Comparison of ENCODE assay signal across 35 cellular contexts in genomic region chr1:5632814-5633213, GRCh38.
"Had no signal": no experiment of that assay in that cellular context is flagged by ENCODE, and none has a peak within 500 bp of the region (broad histone marks: within the 10 kb centered on the region; RNA-seq: fewer than 3 reads in every experiment).

No MANE protein-coding gene starts in this region.

- H3K4me3 Mint-ChIP-seq: activated B cell treated with CpG ODN at 0.5 μM for 24 hours; activated CD4-positive, alpha-beta memory T cell treated with anti-CD3 and anti-CD28 coated beads, Interleukin-2, amount 10 ng/mL, durations not matched to agents 7 days and 5 days; activated CD4-positive, alpha-beta T cell treated with anti-CD3 and anti-CD28 coated beads for 36 hours; activated CD4-positive, alpha-beta T cell treated with anti-CD3 and anti-CD28 coated beads, Interleukin-2, amount 10 ng/mL, durations not matched to agents 7 days and 5 days; activated CD8-positive, alpha-beta memory T cell treated with anti-CD3 and anti-CD28 coated beads, Interleukin-2, amount 10 ng/mL, durations not matched to agents 7 days and 5 days; activated CD8-positive, alpha-beta T cell treated with anti-CD3 and anti-CD28 coated beads, Interleukin-2, amount 10 ng/mL, durations not matched to agents 7 days and 5 days; activated naive CD4-positive, alpha-beta T cell treated with anti-CD3 and anti-CD28 coated beads for 36 hours; activated naive CD8-positive, alpha-beta T cell treated with anti-CD3 and anti-CD28 coated beads for 36 hours; activated T-cell treated with anti-CD3 and anti-CD28 coated beads, Interleukin-2, amount 50 U/mL, for 4 hours; activated T-cell treated with anti-CD3 and anti-CD28 coated beads, Interleukin-2, amount 50 U/mL, for 72 hours; activated T-helper 1 cell treated with anti-CD3 and anti-CD28 coated beads, Interleukin-12 subunit alpha, Interleukin-12 subunit beta, Interleukin-2, Interleukin-4 antibody, amounts not matched to agents 30 ng/mL and 10 ng/mL and 1 ng/mL, durations not matched to agents 14 hours and 24 hours and 36 hours; activated T-helper 17 cell treated with anti-CD3 and anti-CD28 coated beads, Interleukin-2, amount 50 U/mL, for 72 hours; T-helper 1 cell treated with Interleukin-12 subunit alpha and Interleukin-12 subunit beta and Interleukin-4 antibody, amounts not matched to agents 30 μg/mL and 1 μg/mL, for 36 hours; T-helper 2 cell treated with Interferon-gamma antibody and Interleukin-4, amounts not matched to agents 5 μg/mL and 100 μg/mL, for 36 hours had no signal

- H3K27me3 ChIP-seq: body of pancreas, brain microvascular endothelial cell, breast epithelium had no signal

- H3K9me3 Mint-ChIP-seq: activated naive CD4-positive, alpha-beta T cell treated with anti-CD3 and anti-CD28 coated beads for 36 hours; activated T-helper 17 cell treated with anti-CD3 and anti-CD28 coated beads, Interleukin-2, amount 50 U/mL, for 72 hours; T-helper 2 cell treated with Interferon-gamma antibody and Interleukin-4, amounts not matched to agents 5 μg/mL and 100 μg/mL, for 36 hours had no signal

- ATAC-seq: activated CD8-positive, alpha-beta memory T cell treated with anti-CD3 and anti-CD28 coated beads, Interleukin-2, amount 10 ng/mL, durations not matched to agents 7 days and 5 days; activated CD8-positive, alpha-beta T cell treated with anti-CD3 and anti-CD28 coated beads, Interleukin-2, amount 10 ng/mL, durations not matched to agents 7 days and 5 days; body of pancreas had no signal

- H3K4me3 ChIP-seq: adrenal gland, body of pancreas, breast epithelium had no signal

- H3K36me3 ChIP-seq: adrenal gland, brain microvascular endothelial cell, breast epithelium had no signal

- DNase-seq: activated B cell treated with CpG ODN at 0.5 μM for 24 hours; activated CD4-positive, alpha-beta memory T cell treated with anti-CD3 and anti-CD28 coated beads, Interleukin-2, amount 10 ng/mL, durations not matched to agents 7 days and 5 days; activated CD4-positive, alpha-beta T cell treated with anti-CD3 and anti-CD28 coated beads for 1 hour; activated CD4-positive, alpha-beta T cell treated with anti-CD3 and anti-CD28 coated beads, Interleukin-2, amount 10 ng/mL, durations not matched to agents 7 days and 5 days; activated CD8-positive, alpha-beta memory T cell treated with anti-CD3 and anti-CD28 coated beads for 24 hours; activated CD8-positive, alpha-beta memory T cell treated with anti-CD3 and anti-CD28 coated beads, Interleukin-2, amount 50 U/mL, for 48 hours; activated CD8-positive, alpha-beta T cell treated with anti-CD3 and anti-CD28 coated beads, Interleukin-2, amount 10 ng/mL, durations not matched to agents 7 days and 5 days; activated effector memory CD4-positive, alpha-beta T cell treated with anti-CD3 and anti-CD28 coated beads, Interleukin-2, amount 50 U/mL, for 16 hours; activated gamma-delta T cell treated with Interleukin-2 at 50 U/mL for 16 hours; activated naive CD4-positive, alpha-beta T cell; activated naive CD4-positive, alpha-beta T cell treated with anti-CD3 and anti-CD28 coated beads, Interleukin-2, amount 50 U/mL, for 16 hours; activated T-cell treated with anti-CD3 and anti-CD28 coated beads, Interleukin-2, amount 50 U/mL, for 1 hour; activated T-cell treated with anti-CD3 and anti-CD28 coated beads, Interleukin-2, amount 50 U/mL, for 4 hours; amniotic stem cell; aorta; body of pancreas; brain microvascular endothelial cell; central memory CD4-positive, alpha-beta T cell; T-helper 1 cell; T-helper 9 cell had no signal

- H3K9me3 ChIP-seq: adrenal gland, body of pancreas, breast epithelium had no signal

- H3K36me3 Mint-ChIP-seq: activated CD8-positive, alpha-beta memory T cell treated with anti-CD3 and anti-CD28 coated beads, Interleukin-2, amount 10 ng/mL, durations not matched to agents 7 days and 5 days; activated naive CD4-positive, alpha-beta T cell treated with anti-CD3 and anti-CD28 coated beads, Interleukin-2, amount 50 U/mL, for 72 hours; activated naive CD8-positive, alpha-beta T cell treated with anti-CD3 and anti-CD28 coated beads for 36 hours had no signal

- H3K4me1 ChIP-seq: adrenal gland, body of pancreas, breast epithelium had no signal

- H3K27ac Mint-ChIP-seq: activated B cell treated with CpG ODN at 0.5 μM for 24 hours; activated CD4-positive, alpha-beta memory T cell treated with anti-CD3 and anti-CD28 coated beads, Interleukin-2, amount 10 ng/mL, durations not matched to agents 7 days and 5 days; activated CD4-positive, alpha-beta T cell treated with anti-CD3 and anti-CD28 coated beads for 36 hours; activated CD4-positive, alpha-beta T cell treated with anti-CD3 and anti-CD28 coated beads, Interleukin-2, amount 10 ng/mL, durations not matched to agents 7 days and 5 days; activated CD8-positive, alpha-beta memory T cell treated with anti-CD3 and anti-CD28 coated beads, Interleukin-2, amount 10 ng/mL, durations not matched to agents 7 days and 5 days; activated CD8-positive, alpha-beta T cell treated with anti-CD3 and anti-CD28 coated beads, Interleukin-2, amount 10 ng/mL, durations not matched to agents 7 days and 5 days; activated naive CD4-positive, alpha-beta T cell treated with anti-CD3 and anti-CD28 coated beads for 36 hours; activated naive CD4-positive, alpha-beta T cell treated with anti-CD3 and anti-CD28 coated beads, Interleukin-2, amount 50 U/mL, for 72 hours; activated naive CD8-positive, alpha-beta T cell treated with anti-CD3 and anti-CD28 coated beads for 36 hours; activated T-cell treated with anti-CD3 and anti-CD28 coated beads, Interleukin-2, amount 50 U/mL, for 72 hours; activated T-helper 1 cell treated with anti-CD3 and anti-CD28 coated beads, Interleukin-12 subunit alpha, Interleukin-12 subunit beta, Interleukin-2, Interleukin-4 antibody, amounts not matched to agents 30 ng/mL and 10 ng/mL and 1 ng/mL, durations not matched to agents 14 hours and 24 hours and 36 hours; activated T-helper 17 cell treated with anti-CD3 and anti-CD28 coated beads, Interleukin-2, amount 50 U/mL, for 72 hours; T-helper 1 cell treated with Interleukin-12 subunit alpha and Interleukin-12 subunit beta and Interleukin-4 antibody, amounts not matched to agents 30 μg/mL and 1 μg/mL, for 36 hours; T-helper 2 cell treated with Interferon-gamma antibody and Interleukin-4, amounts not matched to agents 5 μg/mL and 100 μg/mL, for 36 hours had no signal

- H3K27ac ChIP-seq: adrenal gland, body of pancreas, brain microvascular endothelial cell, breast epithelium, VCaP had no signal

- H3K27me3 Mint-ChIP-seq: activated CD4-positive, alpha-beta T cell treated with anti-CD3 and anti-CD28 coated beads, Interleukin-2, amount 10 ng/mL, durations not matched to agents 7 days and 5 days had no signal

- FAIRE-seq: astrocyte, TTC549 had no signal

- H3K4me1 Mint-ChIP-seq: activated B cell treated with CpG ODN at 0.5 μM for 24 hours; activated CD4-positive, alpha-beta memory T cell treated with anti-CD3 and anti-CD28 coated beads, Interleukin-2, amount 10 ng/mL, durations not matched to agents 7 days and 5 days; activated CD4-positive, alpha-beta T cell treated with anti-CD3 and anti-CD28 coated beads for 36 hours; activated CD4-positive, alpha-beta T cell treated with anti-CD3 and anti-CD28 coated beads, Interleukin-2, amount 10 ng/mL, durations not matched to agents 7 days and 5 days; activated naive CD8-positive, alpha-beta T cell treated with anti-CD3 and anti-CD28 coated beads for 36 hours; activated T-helper 17 cell treated with anti-CD3 and anti-CD28 coated beads, Interleukin-2, amount 50 U/mL, for 72 hours had no signal
